In the genomic region with DNA sequence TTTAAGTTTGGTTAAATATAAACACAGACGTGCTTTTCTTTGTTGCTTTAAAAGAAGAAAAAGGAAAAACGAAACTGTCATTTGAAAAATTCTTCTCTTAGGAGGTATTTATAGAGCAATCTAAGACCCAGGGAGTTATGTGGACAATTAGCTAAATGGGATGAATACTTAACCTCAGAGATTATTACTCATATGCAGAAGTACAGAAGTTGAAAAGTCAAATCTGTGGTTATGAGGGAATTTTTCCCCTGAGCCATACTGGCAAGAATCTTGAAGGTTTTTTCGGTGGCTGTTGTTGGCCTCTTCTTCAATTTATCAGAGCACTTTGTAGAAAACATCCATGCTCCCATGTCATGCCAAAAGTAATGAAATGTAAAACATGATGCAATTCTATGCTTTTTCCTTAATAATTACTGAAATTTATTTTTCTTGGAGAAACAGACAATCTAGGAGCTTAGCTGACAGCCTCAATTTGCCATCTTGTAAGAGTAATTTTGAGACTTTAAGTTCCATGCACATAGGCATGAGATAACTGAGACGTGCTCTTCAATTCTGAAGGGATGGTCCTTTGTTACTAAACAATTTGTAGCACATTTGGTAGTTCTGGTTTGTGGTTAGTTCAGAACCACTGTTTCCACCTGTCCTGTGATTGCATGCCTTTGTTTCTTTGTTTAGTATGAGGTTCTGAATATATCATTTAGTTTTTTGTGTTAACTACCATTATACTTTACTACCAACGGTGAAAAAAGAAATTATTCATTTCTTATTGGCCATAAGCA, we compare ENCODE assay signal across 8 cellular contexts.
DNase-seq lines count a peak whose midpoint lies in the region; ATAC-seq, FAIRE-seq and TF ChIP-seq lines count a peak whose summit lies in the region.

No MANE protein-coding gene starts in this region.

- ATAC-seq in GM19351 (IDR thresholded peaks at IDR 0.05; ENCODE audit: unreplicated experiment) (peak; percentile 67), HG03108 (IDR thresholded peaks at IDR 0.05; ENCODE audit: unreplicated experiment) (peak; percentile 60), left colon (no peak)

- no peak overlapping the region for H3K23ac ChIP-seq in H1 (ENCODE audit: insufficient read length)

- H3K4me1 ChIP-seq in H1 (replicated peaks in 1 of 4; ENCODE audit: control insufficient read depth in 3 of 4, insufficient read depth in 4 of 4, low read length in 3 of 4) (no peaks in the 10 kb centered on the region), A673 (ENCODE audit: insufficient read depth, low read length, poor library complexity, severe bottlenecking) (peaks cover 13% of the 10 kb centered on the region)

- CTCF ChIA-PET in H1 (lab: Charles Lee; ENCODE audit: partially characterized antibody) (no interaction called here), A673 (lab: Charles Lee) (no interaction called here)

- H2BK5ac ChIP-seq in H1 (ENCODE audit: low read depth, low read length): no peak overlapping the region

- H4K8ac ChIP-seq in H1 (ENCODE audit: extremely low read depth, insufficient read depth, low read length): no peak overlapping the region

- H2BK20ac ChIP-seq in H1 (ENCODE audit: low read length): no peak overlapping the region

- H3K23me2 ChIP-seq in H1 (ENCODE audit: low read depth, low read length): no peaks in the 10 kb centered on the region

- TF ChIP-seq POLR2A in H1 (IDR thresholded peaks at IDR 0.05; ENCODE audit: control extremely low read depth in 1 of 2, low read depth in 2 of 2, low read length in 2 of 2): no peak

- peaks cover 0 to 1% of the 10 kb centered on the region in 2 experiments for H4K20me1 ChIP-seq in H1 (replicated peaks in 1 of 2; ENCODE audit: control insufficient read depth in 1 of 2, insufficient read depth in 2 of 2, low read length in 2 of 2)

- H3K9me3 ChIP-seq in H1 (ENCODE audit: insufficient read depth in 2 of 2, low read depth in 1 of 2, low read length in 1 of 2) (no peaks in the 10 kb centered on the region), A673 (ENCODE audit: low read depth, low read length, poor library complexity, severe bottlenecking) (no peaks in the 10 kb centered on the region)

- no peaks in the 10 kb centered on the region for H3K79me2 ChIP-seq in H1 (ENCODE audit: control insufficient read depth in 1 of 2, insufficient read depth in 2 of 2, low read length in 2 of 2)

- no peak overlapping the region for H2BK12ac ChIP-seq in H1 (ENCODE audit: low read depth, low read length)

- H2BK15ac ChIP-seq in H1 (ENCODE audit: low read length): no peak overlapping the region

- intact Hi-C loops in A673 (cut with micrococcal nuclease; ENCODE audit: unreplicated experiment) (no loop called here), left colon (cut with DNase I, micrococcal nuclease) (no loop called here)

- no peak overlapping the region for H3K4ac ChIP-seq in H1 (replicated peaks; ENCODE audit: insufficient read length, low read depth, low read length)

- BruUV-seq in A673 (replicated peaks; lab: Mats Ljungman, UMichigan): no TSS peak

- no peak overlapping the region for H4K91ac ChIP-seq in H1 (replicated peaks; ENCODE audit: insufficient read length, low read length)

- no peak overlapping the region for H3K56ac ChIP-seq in H1 (replicated peaks; ENCODE audit: insufficient read length, low read depth, low read length)

- H3K36me3 ChIP-seq in H1 (ENCODE audit: control insufficient read depth in 2 of 4, insufficient read depth in 4 of 4, low read length in 3 of 4) (peaks cover 6 to 75% (median 30%) of the 10 kb centered on the region in 4 experiments; a peak in 7 of 8 replicates), A673 (ENCODE audit: insufficient read depth, low read length, poor library complexity, severe bottlenecking) (peaks cover 40% of the 10 kb centered on the region)

- H3K79me1 ChIP-seq in H1 (ENCODE audit: low read depth, low read length): no peaks in the 10 kb centered on the region

- 87% methylated on average over 5 of the region's 5 CpGs; no CpG with 5 or more reads in 1 of the 2 experiments for WGBS in H1 (ENCODE audit: extremely low coverage in 1 of 2, insufficient coverage in 1 of 2, insufficient read length in 1 of 2, insufficient replicate concordance in 2 of 2, low coverage in 1 of 2, low lambda C conversion rate in 2 of 2, missing lambda C conversion rate in 1 of 2), 2 experiments

- POLR2A ChIA-PET in H1 (lab: Charles Lee; ENCODE audit: partially characterized antibody) (interaction anchor here (0.6 kb wide), 1 partner anchor 13 kb away, joined by 3 read pairs; no protein-coding TSS in a partner anchor), A673 (lab: Charles Lee; ENCODE audit: low non-redundant PET) (no interaction called here)

- H3K27ac ChIP-seq in H1 (ENCODE audit: low read depth, low read length) (no peak overlapping the region), A673 (ENCODE audit: low read depth, low read length, poor library complexity, severe bottlenecking) (no peak overlapping the region)

- FAIRE-seq in H1 (lab: Jason Lieb, UNC): peak; percentile 48

- TF ChIP-seq CTCF in AG09319 (IDR thresholded peaks at IDR 0.05; ENCODE audit: low read depth, low read length): no peak
- TF ChIP-seq CTCF in H1 (IDR thresholded peaks at IDR 0.05; ENCODE audit: control extremely low read depth in 1 of 3, insufficient read depth in 1 of 3, low read depth in 1 of 3, low read length in 3 of 3): no peak
- TF ChIP-seq CTCF in A673 (conservative IDR thresholded peaks at IDR 0.05; ENCODE audit: low read depth, low read length): no peak

- no peak overlapping the region for H4K5ac ChIP-seq in H1 (ENCODE audit: insufficient read length, low read depth, low read length)

- DNase-seq in AG09319 (ENCODE audit: extremely low read depth, low read depth) (peak; percentile 16), H1 (ENCODE audit: low read depth in 1 of 2, low spot score in 2 of 2) (no peak), A673 (ENCODE audit: low spot score) (no peak), left colon (no peak)
- DNase-seq in activated effector memory CD4-positive, alpha-beta T cell treated with anti-CD3 and anti-CD28 coated beads, Interleukin-2, amount 50 U/mL, for 16 hours: no peak
- no peak for DNase-seq in activated naive CD4-positive, alpha-beta T cell treated with Interleukin-2 at 50 U/mL for 16 hours

- H3K9ac ChIP-seq in H1 (replicated peaks in 1 of 4; ENCODE audit: extremely low read depth in 1 of 4, low read depth in 3 of 4, low read length in 3 of 4): no peak overlapping the region

- TF ChIP-seq RAD21 in H1 (IDR thresholded peaks at IDR 0.05 in 1 of 2, conservative IDR thresholded peaks at IDR 0.05 in 1 of 2; ENCODE audit: low read depth in 2 of 2, low read length in 2 of 2): no peak

- H3K4me2 ChIP-seq in H1 (ENCODE audit: insufficient read depth in 1 of 2, low read depth in 2 of 2, low read length in 2 of 2): no peak overlapping the region

- no peak overlapping the region for H3K18ac ChIP-seq in H1 (ENCODE audit: extremely low read depth, low read length)

- no peak overlapping the region for H3K14ac ChIP-seq in H1 (ENCODE audit: insufficient read length)

- H3K27me3 ChIP-seq in H1 (replicated peaks in 1 of 4; ENCODE audit: control insufficient read depth in 3 of 4, extremely low read depth in 1 of 4, insufficient read depth in 3 of 4, low read length in 3 of 4) (no peaks in the 10 kb centered on the region), A673 (replicated peaks; ENCODE audit: insufficient read depth, low read depth, low read length, poor library complexity) (no peaks in the 10 kb centered on the region)

- TF ChIP-seq EP300 in H1 (IDR thresholded peaks at IDR 0.05; ENCODE audit: borderline replicate concordance in 1 of 2, low read depth in 2 of 2, low read length in 2 of 2): no peak

- H2AFZ ChIP-seq in H1 (ENCODE audit: low read length): no peak overlapping the region

- H2BK120ac ChIP-seq in H1 (replicated peaks; ENCODE audit: low read depth, low read length): no peak overlapping the region

- H3K4me3 ChIP-seq in H1 (ENCODE audit: extremely low read depth in 1 of 4, insufficient read depth in 2 of 4, low read depth in 3 of 4, low read length in 4 of 4) (no peak overlapping the region), A673 (ENCODE audit: low read depth, low read length, poor library complexity, severe bottlenecking) (no peak overlapping the region)

- no peak overlapping the region for H2AK5ac ChIP-seq in H1 (ENCODE audit: low read depth, low read length)

TF ChIP-seq in H1, 55 proteins besides CTCF, POLR2A, EP300 and RAD21:
- no peak for TF ChIP-seq JUND (IDR thresholded peaks at IDR 0.05; ENCODE audit: low read length)
- TF ChIP-seq EZH2 (IDR thresholded peaks at IDR 0.05; ENCODE audit: low read depth, low read length, severe bottlenecking): no peak
- TF ChIP-seq NANOG (IDR thresholded peaks at IDR 0.05; ENCODE audit: insufficient read depth, low read depth, low read length, poor library complexity, severe bottlenecking): no peak
- TF ChIP-seq BACH1 (IDR thresholded peaks at IDR 0.05; ENCODE audit: low read length): no peak
- no peak for TF ChIP-seq BCL11A (IDR thresholded peaks at IDR 0.05; ENCODE audit: low read depth in 2 of 2, low read length in 2 of 2)
- TF ChIP-seq GTF2F1 (IDR thresholded peaks at IDR 0.05; ENCODE audit: borderline replicate concordance, low read depth, low read length): no peak
- no peak for TF ChIP-seq TAF1 (IDR thresholded peaks at IDR 0.05; ENCODE audit: low read depth, low read length)
- no peak for TF ChIP-seq YY1 (IDR thresholded peaks at IDR 0.05; ENCODE audit: low read depth, low read length)
- no peak for TF ChIP-seq KDM4A (IDR thresholded peaks at IDR 0.05; ENCODE audit: low read depth, low read length, severe bottlenecking)
- TF ChIP-seq BRCA1 (IDR thresholded peaks at IDR 0.05; ENCODE audit: low read depth, low read length): no peak
- TF ChIP-seq TEAD4 (IDR thresholded peaks at IDR 0.05; ENCODE audit: low read depth, low read length): no peak
- TF ChIP-seq ASH2L (IDR thresholded peaks at IDR 0.05; ENCODE audit: low read length): no peak
- TF ChIP-seq POU5F1 (IDR thresholded peaks at IDR 0.05; ENCODE audit: low read depth, low read length): no peak
- TF ChIP-seq FOSL1 (IDR thresholded peaks at IDR 0.05; ENCODE audit: insufficient read depth, low read depth, low read length): no peak
- TF ChIP-seq SP2 (IDR thresholded peaks at IDR 0.05; ENCODE audit: low read length): no peak
